ENCODE assay signal across 24 cellular contexts in the genomic region with DNA sequence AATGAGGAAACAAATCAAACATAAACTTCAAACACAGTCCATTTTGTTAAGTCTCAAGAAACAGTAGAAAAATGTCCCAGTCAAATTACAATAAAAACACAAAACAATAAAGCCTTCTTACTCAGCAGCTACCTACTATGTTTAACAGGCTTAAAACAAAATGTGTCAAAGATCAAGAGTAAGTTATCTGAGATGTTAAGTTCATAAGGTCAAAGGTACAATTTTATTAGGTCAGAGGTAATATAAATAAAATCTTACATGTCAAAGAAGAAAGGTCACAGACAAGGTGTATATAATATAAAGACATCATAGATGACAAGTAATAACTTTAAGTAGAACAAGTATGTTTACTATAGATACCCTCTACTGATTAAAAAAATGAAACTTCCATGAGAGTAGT.
A peak's percentile ranks its signal among the peaks of the same experiment; 100 is the strongest.
DNase-seq lines count a peak whose midpoint lies in the region; ATAC-seq, FAIRE-seq and TF ChIP-seq lines count a peak whose summit lies in the region.
"Had no signal": no experiment of that assay in that cellular context is flagged by ENCODE, and none has a peak within 500 bp of the region (broad histone marks: within the 10 kb centered on the region; RNA-seq: fewer than 3 reads in every experiment).

No MANE protein-coding gene starts in this region.

- H3K27ac Mint-ChIP-seq in activated B cell treated with CpG ODN at 0.5 μM for 24 hours, result peak overlapping the region; percentile 25
- H3K27ac Mint-ChIP-seq: CD14-positive monocyte, GM23338, H9 had no signal

- no peak for TF ChIP-seq CTCF in activated B cell treated with CpG ODN at 0.5 μM for 24 hours (IDR thresholded peaks at IDR 0.05)
- no peak for TF ChIP-seq CTCF in kidney (IDR thresholded peaks at IDR 0.05; ENCODE audit: borderline replicate concordance, extremely low read depth, insufficient read depth)
- no peak for TF ChIP-seq CTCF in pancreas (IDR thresholded peaks at IDR 0.05)

- H3K27me3 Mint-ChIP-seq in activated B cell treated with CpG ODN at 0.5 μM for 24 hours, result no peaks in the 10 kb centered on the region

- POLR2A ChIA-PET in activated B cell treated with CpG ODN at 0.5 μM for 24 hours (lab: Charles Lee), result no interaction called here

- peak; percentile 8 for FAIRE-seq in kidney (lab: Jason Lieb, UNC)
- FAIRE-seq in pancreas (lab: Jason Lieb, UNC), result peak; percentile 65

- no peak for ATAC-seq in activated B cell treated with CpG ODN at 0.5 μM for 24 hours (ENCODE audit: low read depth)
- ATAC-seq in pancreas, result no peak
- ATAC-seq in GM21529 (IDR thresholded peaks at IDR 0.05; ENCODE audit: unreplicated experiment), result no peak
- ATAC-seq: GM23338, PC-3, SK-N-SH treated with all-trans-retinoic acid at 6 μM for 48 hours had no signal

- no peaks in the 10 kb centered on the region for H3K4me1 ChIP-seq in kidney (ENCODE audit: control insufficient read depth in 1 of 2, insufficient read depth in 1 of 2, low read depth in 1 of 2, low read length in 2 of 2)
- no peaks in the 10 kb centered on the region for H3K4me1 ChIP-seq in pancreas
- H3K4me1 ChIP-seq: BE2C, SJCRH30 had no signal

- no peaks in the 10 kb centered on the region for H3K27me3 ChIP-seq in pancreas
- H3K27me3 ChIP-seq: BE2C, SJCRH30 had no signal

- CTCF ChIA-PET in activated B cell treated with CpG ODN at 0.5 μM for 24 hours (lab: Charles Lee), result no interaction called here

- H3K9me3 ChIP-seq in kidney (ENCODE audit: control insufficient read depth in 1 of 2, low read length in 2 of 2) (no peaks in the 10 kb centered on the region), pancreas (no peaks in the 10 kb centered on the region)
- H3K9me3 ChIP-seq: BE2C, SJCRH30 had no signal

- intact Hi-C loops in activated B cell treated with CpG ODN at 0.5 μM for 24 hours (cut with micrococcal nuclease), result no loop called here
- intact Hi-C loops in kidney (cut with DNase I), result no loop called here
- intact Hi-C loops in pancreas (cut with DNase I), result no loop called here

- H3K9me3 Mint-ChIP-seq in activated B cell treated with CpG ODN at 0.5 μM for 24 hours, result no peaks in the 10 kb centered on the region
- H3K9me3 Mint-ChIP-seq: GM23338, H9 had no signal

- no peak overlapping the region for H3K4me3 Mint-ChIP-seq in activated B cell treated with CpG ODN at 0.5 μM for 24 hours
- H3K4me3 Mint-ChIP-seq: CD14-positive monocyte, GM23338, H9 had no signal

- H3K36me3 ChIP-seq in kidney (ENCODE audit: control insufficient read depth in 1 of 2, insufficient read depth in 2 of 2, low read length in 2 of 2) (peaks cover 7 to 11% of the 10 kb centered on the region in 2 donors), pancreas (peaks cover 0 to 13% (median 3%) of the 10 kb centered on the region in 3 donors)
- H3K36me3 ChIP-seq: BE2C had no signal

- no peaks in the 10 kb centered on the region for H3K4me1 Mint-ChIP-seq in activated B cell treated with CpG ODN at 0.5 μM for 24 hours
- H3K4me1 Mint-ChIP-seq: CD14-positive monocyte, GM23338, H9 had no signal

- peaks cover 29% of the 10 kb centered on the region for H3K36me3 Mint-ChIP-seq in activated B cell treated with CpG ODN at 0.5 μM for 24 hours (ENCODE audit: low read depth)

- no peak overlapping the region for H3K9ac ChIP-seq in kidney (ENCODE audit: low read length in 2 of 2)

- no peak overlapping the region for H3K4me3 ChIP-seq in kidney (ENCODE audit: low read length in 2 of 2)
- H3K4me3 ChIP-seq in pancreas, result no peak overlapping the region
- H3K4me3 ChIP-seq: GM23338, SJCRH30 had no signal

- DNase-seq in activated B cell treated with CpG ODN at 0.5 μM for 24 hours (no peak), kidney (no peak), pancreas (no peak), NCI-H2029 (lab: John Stamatoyannopoulos, UW) (no peak), ecto neural progenitor cell (ENCODE audit: low spot score) (no peak), SHP77 treated with DMSO at 0.1 percent for 48 hours (lab: John Stamatoyannopoulos, UW) (no peak)
- DNase-seq: BE2C; Calu3; DMS153; DND-41; H9; NCI-H1105 treated with DMSO at 0.1 percent for 48 hours; NCI-H146; NCI-H2029 treated with DMSO at 0.1 percent for 48 hours; NCI-H446 treated with DMSO at 0.1 percent for 48 hours; NCI-H526; NCI-H82; NK-92 treated with Interleukin-12 subunit alpha and Interleukin-12 subunit beta, amount 100 ng/mL, for 24 hours; PC-3; SJCRH30 had no signal

- H3K27ac ChIP-seq in kidney (ENCODE audit: low read depth in 2 of 2, low read length in 2 of 2) (no peak overlapping the region), pancreas (no peak overlapping the region)
- H3K27ac ChIP-seq: SJCRH30 had no signal
